In the genomic region with DNA sequence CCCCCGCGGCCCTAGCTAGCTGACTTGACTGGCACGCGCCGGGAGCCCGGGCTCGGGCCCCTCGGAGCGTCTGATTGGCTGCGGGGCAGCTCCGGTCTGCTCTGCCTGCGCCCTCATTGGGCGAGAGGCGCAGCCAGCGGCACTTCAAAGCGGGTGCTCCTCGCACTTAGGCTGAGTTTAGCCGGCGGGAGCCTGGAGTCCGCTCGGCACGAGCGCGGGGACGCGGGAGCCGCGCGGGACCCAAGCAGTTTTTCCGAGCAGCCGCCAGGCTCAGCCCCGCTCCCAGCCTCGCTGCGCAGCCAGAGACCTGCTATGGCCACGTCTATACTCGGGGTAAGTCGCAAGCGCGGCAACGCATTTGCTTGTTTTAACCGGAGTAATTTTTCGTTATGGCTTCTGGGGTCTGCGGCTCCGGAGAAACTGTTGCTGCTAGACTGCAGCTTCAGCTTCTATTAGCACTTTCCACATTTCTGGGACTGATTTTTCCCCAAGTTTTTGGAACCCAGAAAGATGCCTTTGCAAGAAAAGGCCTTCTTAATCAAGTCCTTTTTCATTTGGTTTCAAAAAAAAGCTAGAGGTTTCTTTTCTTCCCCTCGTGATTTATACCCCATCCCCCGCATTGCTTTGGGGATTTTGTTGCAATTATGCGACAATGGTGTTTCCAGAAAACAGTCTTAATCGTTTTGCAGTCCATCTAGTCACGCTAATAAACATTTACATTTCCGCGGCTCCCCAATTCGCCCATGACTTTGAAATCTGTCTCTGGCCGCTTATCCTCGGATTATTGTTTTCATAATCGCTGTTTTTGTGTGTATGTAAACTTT, we compare ENCODE assay signal across 8 cellular contexts. TPM values are rescaled to one million over a fixed set of nuclear protein-coding genes. Genes with fewer than 3 reads are reported as not detected.
DNase-seq lines count a peak whose midpoint lies in the region; ATAC-seq, FAIRE-seq and TF ChIP-seq lines count a peak whose summit lies in the region.

A gene (plus strand): TSS at position 174 of the 824 bp plus-strand sequence. CDS start 139 bp downstream, at position 313.

- H3K9me3 ChIP-seq in GM12878 (replicated peaks; ENCODE audit: control insufficient read depth, insufficient read depth, low read length): peaks cover 1% of the 10 kb centered on the region; the same call in 2 of the 3 replicates
- H3K9me3 ChIP-seq in mesodermal cell (ENCODE audit: control insufficient read depth, low read length): no peaks in the 10 kb centered on the region

- TF ChIP-seq CTCF in GM12878 (IDR thresholded peaks at IDR 0.05 in 2 of 3, conservative IDR thresholded peaks at IDR 0.05 in 1 of 3; ENCODE audit: control insufficient read depth in 2 of 3, extremely low read depth in 1 of 3, insufficient read depth in 1 of 3, low read depth in 3 of 3, low read length in 3 of 3): no peak

- no peaks in the 10 kb centered on the region for H4K20me1 ChIP-seq in GM12878 (ENCODE audit: control insufficient read depth, insufficient read depth)

- H3K79me2 ChIP-seq in GM12878 (ENCODE audit: control insufficient read depth, insufficient read depth, low read length): no peaks in the 10 kb centered on the region

- H3K4me1 ChIP-seq in GM12878 (ENCODE audit: control insufficient read depth, insufficient read depth, low read length) (peaks cover 15% of the 10 kb centered on the region), mesodermal cell (ENCODE audit: control insufficient read depth, insufficient read depth, low read length, poor library complexity, severe bottlenecking) (peaks cover 27% of the 10 kb centered on the region)

- TF ChIP-seq EP300 in GM12878 (IDR thresholded peaks at IDR 0.05; ENCODE audit: borderline replicate concordance in 1 of 2, control insufficient read depth in 1 of 2, low read depth in 2 of 2, low read length in 2 of 2): no peak

- TF ChIP-seq POLR2A in GM12878 (IDR thresholded peaks at IDR 0.05; ENCODE audit: low read depth, low read length): no peak

- H3K27ac ChIP-seq in GM12878 (ENCODE audit: control insufficient read depth, insufficient read depth): no peak within 1 kb of the TSS
- H3K27ac ChIP-seq in mesodermal cell (ENCODE audit: low read depth, low read length, severe bottlenecking): no peak within 1 kb of the TSS

- RAD21 ChIA-PET in GM12878 (lab: Charles Lee; ENCODE audit: unreplicated experiment): no interaction called here

- H3K4me3 ChIP-seq in GM12878 (peak within 1 kb of the TSS; percentile 60; the same call in 1 of the 2 replicates), mesodermal cell (ENCODE audit: extremely low read depth, insufficient read depth, low read length, poor library complexity, severe bottlenecking) (peak within 1 kb of the TSS; percentile 25)

- TF ChIP-seq RAD21 in GM12878 (IDR thresholded peaks at IDR 0.05; ENCODE audit: insufficient read depth, low read depth, low read length): no peak

- intact Hi-C loops in GM12878 (cut with micrococcal nuclease; ENCODE audit: unreplicated experiment): loop anchor here (10.0 kb wide), 1 partner anchor 580 kb away; no protein-coding TSS in a partner anchor

- no TSS peak for BruUV-seq in GM12878 (replicated peaks; lab: Mats Ljungman, UMichigan)

- 61% methylated on average over 54 of the region's 55 CpGs for WGBS in GM12878 (ENCODE audit: insufficient coverage, insufficient replicate concordance, low lambda C conversion rate, missing lambda C conversion rate)
- 0 to 1% methylated on average over 37 to 42 of the region's 55 CpGs for WGBS in mesodermal cell (ENCODE audit: insufficient coverage in 2 of 2), 2 experiments

- H3K4me2 ChIP-seq in GM12878 (ENCODE audit: control insufficient read depth, insufficient read depth): peak within 1 kb of the TSS; percentile 85

- in situ Hi-C loops in GM12878 (cut with MboI): no loop called here

- POLR2A ChIA-PET in GM12878 (lab: Charles Lee): no interaction called here

- H3K36me3 ChIP-seq in GM12878 (ENCODE audit: control insufficient read depth in 2 of 2, insufficient read depth in 2 of 2, low read length in 1 of 2) (no peaks in the 10 kb centered on the region), mesodermal cell (ENCODE audit: control insufficient read depth, insufficient read depth, low read length) (no peaks in the 10 kb centered on the region)

- no peak within 1 kb of the TSS for H2AFZ ChIP-seq in GM12878 (ENCODE audit: control insufficient read depth, low read depth, low read length)

- ATAC-seq in GM12878 (no peak), HG02642 (IDR thresholded peaks at IDR 0.05; ENCODE audit: poor library complexity, unreplicated experiment) (no peak), GM21619 (IDR thresholded peaks at IDR 0.05; ENCODE audit: unreplicated experiment) (no peak)

- peaks cover 26 to 53% of the 10 kb centered on the region in 2 experiments for H3K27me3 ChIP-seq in GM12878 (replicated peaks in 1 of 2; ENCODE audit: control insufficient read depth in 2 of 2, insufficient read depth in 2 of 2, low read length in 1 of 2)

- SMC1A ChIA-PET in GM12878 (lab: Charles Lee; ENCODE audit: uncharacterized antibody, unreplicated experiment): no interaction called here

- H3K9ac ChIP-seq in GM12878 (ENCODE audit: control insufficient read depth, insufficient read depth, low read length): no peak within 1 kb of the TSS

- FAIRE-seq in GM12878 (lab: Jason Lieb, UNC): no peak

- DNase-seq in activated naive CD4-positive, alpha-beta T cell treated with Interleukin-2 at 50 U/mL for 16 hours: peak; percentile 7
- DNase-seq in activated naive CD4-positive, alpha-beta T cell treated with anti-CD3 and anti-CD28 coated beads, Interleukin-2, amount 50 U/mL, for 16 hours: no peak
- DNase-seq in NCI-H510A treated with DMSO at 0.1 percent for 48 hours (lab: John Stamatoyannopoulos, UW): peak; percentile 94
- DNase-seq in GM12878 (ENCODE audit: low read depth, low spot score): no peak
- no peak for DNase-seq in HPDE6-E6E7 (ENCODE audit: extremely low spot score)

- CTCF ChIA-PET in GM12878 (lab: Yijun Ruan, JAX): no interaction called here

TF ChIP-seq in GM12878, 131 proteins besides CTCF, POLR2A, EP300 and RAD21:
- TF ChIP-seq FOXK2 (IDR thresholded peaks at IDR 0.05) (no peak), SMAD1 (IDR thresholded peaks at IDR 0.05; ENCODE audit: low read depth, partially characterized antibody) (no peak), RUNX3 (IDR thresholded peaks at IDR 0.05; ENCODE audit: low read length) (no peak), EZH2 (IDR thresholded peaks at IDR 0.05; ENCODE audit: borderline replicate concordance, control insufficient read depth, low read depth, low read length) (peak; percentile 84; the same call in 1 of the 2 replicates), PAX5 (IDR thresholded peaks at IDR 0.05; ENCODE audit: borderline replicate concordance, low read depth, low read length) (no peak), MXI1 (IDR thresholded peaks at IDR 0.05; ENCODE audit: low read depth, low read length) (no peak), SUZ12 (IDR thresholded peaks at IDR 0.05; ENCODE audit: unreplicated experiment) (peak; percentile 53)

RNA-seq across cellular contexts. Expression of the gene that starts here (rescaled TPM):
- total RNA-seq in GM12878 (2013; cell fraction: nucleolus; rRNA removed): not detected in 2 replicates
- total RNA-seq in GM12878 (2014; rRNA removed): not detected in 2 replicates
- not detected in 2 replicates for total RNA-seq in GM12878 (2014; rRNA removed; fragmentation: Illumina TruSeq; extraction: Trizol)
- not detected in 2 replicates for total RNA-seq in GM12878 (2021)
- polyA plus RNA-seq in GM12878 (2011; ENCODE audit: low read depth): not detected
- not detected in 2 replicates for polyA plus RNA-seq in GM12878 (2011; rRNA removed)
- polyA plus RNA-seq in GM12878 (2011; cell fraction: cytosol; rRNA removed): not detected in 2 replicates
- polyA plus RNA-seq in GM12878 (2011; cell fraction: nucleus; rRNA removed): not detected in 2 replicates
- polyA plus RNA-seq in GM12878 (2012): not detected in 2 replicates
- not detected in 2 replicates for polyA plus RNA-seq in GM12878 (2014; fragmentation: Illumina TruSeq; extraction: Trizol)
- not detected for polyA plus RNA-seq in GM12878 (2014; fragmentation: Nextera tagmentation; extraction: Ambion mirVana)
- not detected in 2 replicates for polyA plus RNA-seq in GM12878 (2014; rRNA removed)
- polyA plus RNA-seq in GM12878 (2016; fragmentation: Nextera tagmentation; extraction: Ambion mirVana): not detected
- not detected in 2 replicates for polyA minus RNA-seq in GM12878 (2011; rRNA and poly(A)+ RNA removed)
- not detected in 2 replicates for polyA minus RNA-seq in GM12878 (2011; cell fraction: cytosol; rRNA and poly(A)+ RNA removed)
- polyA minus RNA-seq in GM12878 (2011; cell fraction: nucleus; rRNA and poly(A)+ RNA removed): not detected in 2 replicates
- polyA plus RNA-seq in mesodermal cell (2013, experiment 1 of 2): 0.29 TPM
- 0.40 TPM for polyA plus RNA-seq in mesodermal cell (2013, experiment 2 of 2)

Comparison
In these comparisons a context has a peak if more than half of its experiments do, and no peak if none do; other contexts are left out.
1. DNase-seq: peak in activated naive CD4-positive, alpha-beta T cell treated with Interleukin-2 at 50 U/mL for 16 hours (single experiment) and NCI-H510A treated with DMSO at 0.1 percent for 48 hours (single experiment); none in activated naive CD4-positive, alpha-beta T cell treated with anti-CD3 and anti-CD28 coated beads, Interleukin-2, amount 50 U/mL, for 16 hours (single experiment), GM12878 (single experiment) and HPDE6-E6E7 (single experiment).